ENCODE assay signal across 15 cellular contexts in the genomic region with DNA sequence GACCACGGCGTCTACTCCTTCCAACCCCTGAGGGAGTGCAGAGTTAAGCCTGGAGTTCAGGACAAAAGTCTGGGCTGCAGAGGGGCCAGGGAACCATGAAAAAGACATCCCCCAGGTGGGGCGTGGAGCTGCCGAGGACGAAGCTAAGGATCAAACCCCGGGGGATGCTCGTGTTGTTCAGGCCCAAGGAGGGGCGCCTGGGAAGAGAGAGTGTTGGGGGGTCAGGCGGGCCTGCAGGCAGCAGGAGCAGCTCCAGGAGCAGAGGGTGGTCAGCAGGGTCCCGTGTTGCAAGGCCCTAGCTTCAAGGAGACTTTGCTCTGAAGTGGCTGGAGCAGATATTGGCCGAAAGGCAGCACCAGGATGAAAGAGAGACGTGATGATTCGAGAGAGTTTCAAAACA. TPM values are rescaled to one million over a fixed set of nuclear protein-coding genes. Genes with fewer than 3 reads are reported as not detected.
"Had no signal": no experiment of that assay in that cellular context is flagged by ENCODE, and none has a peak within 500 bp of the region (broad histone marks: within the 10 kb centered on the region; RNA-seq: fewer than 3 reads in every experiment).

No MANE protein-coding gene starts in this region.

- H3K36me3 ChIP-seq: adrenal gland, sigmoid colon had no signal

- H3K27ac Mint-ChIP-seq: activated naive CD4-positive, alpha-beta T cell treated with anti-CD3 and anti-CD28 coated beads for 36 hours; activated T-helper 2 cell treated with anti-CD3 and anti-CD28 coated beads, Interferon-gamma antibody, Interleukin-2, Interleukin-4, amounts not matched to agents 10 μg/mL and 5 μg/mL and 100 μg/mL, durations not matched to agents 14 hours and 24 hours and 36 hours; natural killer cell had no signal

- H3K4me1 ChIP-seq: adrenal gland had no signal

- H3K36me3 Mint-ChIP-seq: natural killer cell, type B pancreatic cell had no signal

- H3K9me3 Mint-ChIP-seq: activated T-helper 2 cell treated with anti-CD3 and anti-CD28 coated beads, Interferon-gamma antibody, Interleukin-2, Interleukin-4, amounts not matched to agents 10 μg/mL and 5 μg/mL and 100 μg/mL, durations not matched to agents 14 hours and 24 hours and 36 hours; natural killer cell; type B pancreatic cell had no signal

- ATAC-seq: left ventricle myocardium superior had no signal

- H3K27me3 Mint-ChIP-seq: type B pancreatic cell had no signal

- H3K4me3 ChIP-seq: adrenal gland, sigmoid colon had no signal

- H3K27ac ChIP-seq: adrenal gland, sigmoid colon had no signal

- H3K4me1 Mint-ChIP-seq: natural killer cell had no signal

- H3K27me3 ChIP-seq: adrenal gland had no signal

- H3K4me3 Mint-ChIP-seq: activated naive CD4-positive, alpha-beta T cell treated with anti-CD3 and anti-CD28 coated beads for 36 hours; natural killer cell; stimulated activated naive CD8-positive, alpha-beta T cell treated with anti-CD3 and anti-CD28 coated beads, Interleukin-15, amount 100 ng/mL, for 72 hours; type B pancreatic cell had no signal

- H3K9me3 ChIP-seq: adrenal gland, sigmoid colon had no signal

- DNase-seq: activated T-cell treated with anti-CD3 and anti-CD28 coated beads, Interleukin-2, amount 50 U/mL, for 1 hour; hypothalamus; left ventricle myocardium superior; natural killer cell; sigmoid colon; stimulated activated CD4-positive, alpha-beta T cell treated with anti-CD3 and anti-CD28 coated beads, Interleukin-1b, Interleukin-23, amount 100 ng/mL, for 48 hours had no signal

RNA-seq across cellular contexts. Expression of gene NECAB2, which starts 26.7 kb away (rescaled TPM):
- total RNA-seq: activated naive CD4-positive, alpha-beta T cell treated with anti-CD3 and anti-CD28 coated beads for 36 hours; activated T-helper 2 cell treated with anti-CD3 and anti-CD28 coated beads, Interferon-gamma antibody, Interleukin-2, Interleukin-4, amounts not matched to agents 10 μg/mL and 5 μg/mL and 100 μg/mL, durations not matched to agents 14 hours and 24 hours and 36 hours; dermis microvascular lymphatic vessel endothelial cell; osteocyte had no signal

RNA-seq across cellular contexts. Expression of gene SLC38A8, which starts 47.9 kb away (rescaled TPM):
- total RNA-seq: activated naive CD4-positive, alpha-beta T cell treated with anti-CD3 and anti-CD28 coated beads for 36 hours; activated T-helper 2 cell treated with anti-CD3 and anti-CD28 coated beads, Interferon-gamma antibody, Interleukin-2, Interleukin-4, amounts not matched to agents 10 μg/mL and 5 μg/mL and 100 μg/mL, durations not matched to agents 14 hours and 24 hours and 36 hours; dermis microvascular lymphatic vessel endothelial cell; mucosa of gallbladder; natural killer cell; osteocyte; sigmoid colon; temporal lobe had no signal
